22 cellular contexts compared by ENCODE assay signal in the genomic region with DNA sequence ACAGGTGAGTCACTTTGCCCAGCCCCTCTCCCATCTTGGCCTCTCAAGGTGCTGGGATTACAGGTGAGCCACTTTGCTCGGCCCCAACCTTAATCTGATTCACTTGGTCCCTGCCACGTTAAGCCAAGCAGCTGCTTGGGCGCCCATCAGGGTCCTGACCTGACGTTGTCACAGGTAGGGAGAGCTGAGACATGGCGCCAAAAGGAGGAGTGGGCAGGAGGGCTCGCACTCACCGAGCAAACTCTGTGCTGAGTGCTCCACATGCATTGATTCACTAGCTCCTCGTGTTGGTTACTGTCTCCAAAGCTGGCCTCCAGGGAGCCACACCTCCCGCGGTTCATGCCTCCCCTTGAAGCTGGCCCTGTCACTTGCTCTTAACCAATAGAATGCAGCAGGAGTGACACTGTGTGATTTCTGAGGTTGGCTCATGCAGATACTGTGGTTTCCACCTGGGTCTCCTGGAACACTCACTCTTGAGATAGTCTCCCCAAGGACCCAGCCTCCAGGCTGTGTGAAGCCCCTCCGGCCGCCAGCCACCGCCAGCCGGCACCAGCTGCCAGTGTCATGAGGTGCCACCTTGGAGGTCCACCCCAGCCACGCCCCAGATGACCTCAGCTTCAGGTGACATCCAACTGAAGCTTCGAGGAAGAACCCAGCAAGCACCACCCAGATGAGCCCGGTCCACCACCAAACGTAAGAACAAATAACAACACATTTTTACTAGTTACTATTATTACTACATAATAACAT.
DNase-seq lines count a peak whose midpoint lies in the region; ATAC-seq and TF ChIP-seq lines count a peak whose summit lies in the region.
"Had no signal": no experiment of that assay in that cellular context is flagged by ENCODE, and none has a peak within 500 bp of the region (broad histone marks: within the 10 kb centered on the region; RNA-seq: fewer than 3 reads in every experiment).

No MANE protein-coding gene starts in this region.

- no peak overlapping the region for H3K4me2 ChIP-seq in HCT116 (ENCODE audit: low read length)

- no peaks in the 10 kb centered on the region for H3K36me3 ChIP-seq in HCT116 (ENCODE audit: control insufficient read depth in 1 of 2, insufficient read depth in 2 of 2, low read length in 2 of 2)
- H3K36me3 ChIP-seq: BE2C had no signal

- CTCF ChIA-PET in HCT116 (lab: Charles Lee): no interaction called here

- POLR2A ChIA-PET in HCT116 (lab: Charles Lee): no interaction called here

- H3K79me2 ChIP-seq in HCT116 (ENCODE audit: insufficient read depth, low read length): no peaks in the 10 kb centered on the region

- no peak overlapping the region for H3K4me3 ChIP-seq in HCT116 (replicated peaks in 1 of 2; ENCODE audit: low read depth in 1 of 2, low read length in 2 of 2)
- H3K4me3 ChIP-seq: GM12878, GM23248 had no signal

- intact Hi-C loops in HCT116 (cut with micrococcal nuclease) (no loop called here), posterior vena cava (cut with DNase I) (no loop called here), left ventricle myocardium superior (cut with micrococcal nuclease) (no loop called here)

- no peaks in the 10 kb centered on the region; the same call in 1 of the 2 replicates for H3K27me3 ChIP-seq in HCT116 (ENCODE audit: insufficient read depth, low read length)

- peaks cover 2 to 15% of the 10 kb centered on the region in 2 experiments; a peak in 3 of 4 replicates for H3K4me1 ChIP-seq in HCT116 (ENCODE audit: control insufficient read depth in 1 of 2, insufficient read depth in 2 of 2, low read length in 2 of 2)
- H3K4me1 ChIP-seq: BE2C had no signal

- no peak for TF ChIP-seq POLR2A in HCT116 (IDR thresholded peaks at IDR 0.05; ENCODE audit: borderline replicate concordance, extremely low read depth, insufficient read depth, insufficient read length)

- H4K20me1 ChIP-seq in HCT116 (ENCODE audit: insufficient read depth): no peaks in the 10 kb centered on the region

- RAD21 ChIA-PET in HCT116 (lab: Charles Lee; ENCODE audit: low non-redundant PET in 1 of 2, low total read pairs in 2 of 2, uncharacterized antibody in 2 of 2, unreplicated experiment in 2 of 2): no interaction called here

- no peaks in the 10 kb centered on the region for H3K9me3 ChIP-seq in HCT116 (ENCODE audit: control insufficient read depth in 1 of 2, insufficient read depth in 1 of 2, low read depth in 1 of 2, low read length in 2 of 2)
- H3K9me3 ChIP-seq: BE2C had no signal

- H3K9me2 ChIP-seq in HCT116 (ENCODE audit: insufficient read depth): no peaks in the 10 kb centered on the region

- peak; percentile 42; the same call in 1 of the 2 replicates for ATAC-seq in HCT116
- no peak for ATAC-seq in HG03520 (IDR thresholded peaks at IDR 0.05; ENCODE audit: unreplicated experiment)
- no peak for ATAC-seq in left ventricle myocardium superior
- ATAC-seq: CD8-positive, alpha-beta T cell; GM12878; HepG2; PC-3 had no signal

- TF ChIP-seq RAD21 in HCT116 (IDR thresholded peaks at IDR 0.05; ENCODE audit: low read depth): no peak

- H3K9ac ChIP-seq in HCT116 (ENCODE audit: low read length): no peak overlapping the region
- H3K9ac ChIP-seq: GM23248 had no signal

- TF ChIP-seq CTCF in HCT116 (IDR thresholded peaks at IDR 0.05 in 2 of 3, conservative IDR thresholded peaks at IDR 0.05 in 1 of 3; ENCODE audit: borderline replicate concordance in 1 of 3, insufficient read depth in 1 of 3, low read depth in 2 of 3, low read length in 2 of 3): no peak

- DNase-seq in A172 (ENCODE audit: low spot score) (peak; percentile 15), HCT116 (ENCODE audit: low read depth, low spot score) (no peak), ecto neural progenitor cell (ENCODE audit: low spot score) (peak; percentile 39), posterior vena cava (ENCODE audit: low spot score) (peak; percentile 68), left ventricle myocardium superior (no peak)
- no peak for DNase-seq in activated CD4-positive, alpha-beta T cell treated with anti-CD3 and anti-CD28 coated beads for 4 hours
- no peak for DNase-seq in activated naive CD4-positive, alpha-beta T cell treated with anti-CD3 and anti-CD28 coated beads, Interleukin-2, amount 50 U/mL, for 16 hours
- DNase-seq: BE2C; Calu3; CD8-positive, alpha-beta T cell; EL; GM23248; KG1; NCI-H1105 treated with DMSO at 0.1 percent for 48 hours; NCI-H1694; NCI-H2081 treated with DMSO at 0.1 percent for 48 hours; NCI-H510A treated with DMSO at 0.1 percent for 48 hours; NCI-H774; PC-3 had no signal

- no peak overlapping the region for H2AFZ ChIP-seq in HCT116 (ENCODE audit: low read depth, low read length, poor library complexity, severe bottlenecking)
- H2AFZ ChIP-seq: GM23248 had no signal

- no peak overlapping the region for H3K27ac ChIP-seq in HCT116 (ENCODE audit: low read depth, low read length)
- H3K27ac ChIP-seq: GM23248 had no signal

- BruUV-seq in HCT116 (replicated peaks; lab: Mats Ljungman, UMichigan): no TSS peak

TF ChIP-seq in HCT116, 20 proteins besides CTCF, POLR2A, EP300 and RAD21:
- no peak for TF ChIP-seq EGR1 (IDR thresholded peaks at IDR 0.05; ENCODE audit: low read depth)
- TF ChIP-seq ZFX (IDR thresholded peaks at IDR 0.05): no peak
- no peak for TF ChIP-seq TCF7L2 (IDR thresholded peaks at IDR 0.05; ENCODE audit: borderline replicate concordance, extremely low read depth, insufficient read depth, insufficient read length)
- TF ChIP-seq SIN3A (IDR thresholded peaks at IDR 0.05; ENCODE audit: low read depth): no peak
- TF ChIP-seq FOSL1 (IDR thresholded peaks at IDR 0.05; ENCODE audit: low read depth): no peak
- TF ChIP-seq, protein P1, sequence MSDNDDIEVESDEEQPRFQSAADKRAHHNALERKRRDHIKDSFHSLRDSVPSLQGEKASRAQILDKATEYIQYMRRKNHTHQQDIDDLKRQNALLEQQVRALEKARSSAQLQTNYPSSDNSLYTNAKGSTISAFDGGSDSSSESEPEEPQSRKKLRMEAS (IDR thresholded peaks at IDR 0.05): no peak
- no peak for TF ChIP-seq EZH2phosphoT487 (IDR thresholded peaks at IDR 0.05; ENCODE audit: borderline replicate concordance)
- TF ChIP-seq JUND (IDR thresholded peaks at IDR 0.05): no peak
- no peak for TF ChIP-seq SRF (IDR thresholded peaks at IDR 0.05; ENCODE audit: low read depth)
- TF ChIP-seq, protein P2, sequence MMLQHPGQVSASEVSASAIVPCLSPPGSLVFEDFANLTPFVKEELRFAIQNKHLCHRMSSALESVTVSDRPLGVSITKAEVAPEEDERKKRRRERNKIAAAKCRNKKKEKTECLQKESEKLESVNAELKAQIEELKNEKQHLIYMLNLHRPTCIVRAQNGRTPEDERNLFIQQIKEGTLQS (IDR thresholded peaks at IDR 0.05): no peak
- no peak for TF ChIP-seq CBX3 (IDR thresholded peaks at IDR 0.05; ENCODE audit: low read depth)
- no peak for TF ChIP-seq POLR2AphosphoS5 (IDR thresholded peaks at IDR 0.05; ENCODE audit: low read depth, low read length)
- TF ChIP-seq SP1 (IDR thresholded peaks at IDR 0.05; ENCODE audit: low read depth): no peak
- TF ChIP-seq, protein P3, sequence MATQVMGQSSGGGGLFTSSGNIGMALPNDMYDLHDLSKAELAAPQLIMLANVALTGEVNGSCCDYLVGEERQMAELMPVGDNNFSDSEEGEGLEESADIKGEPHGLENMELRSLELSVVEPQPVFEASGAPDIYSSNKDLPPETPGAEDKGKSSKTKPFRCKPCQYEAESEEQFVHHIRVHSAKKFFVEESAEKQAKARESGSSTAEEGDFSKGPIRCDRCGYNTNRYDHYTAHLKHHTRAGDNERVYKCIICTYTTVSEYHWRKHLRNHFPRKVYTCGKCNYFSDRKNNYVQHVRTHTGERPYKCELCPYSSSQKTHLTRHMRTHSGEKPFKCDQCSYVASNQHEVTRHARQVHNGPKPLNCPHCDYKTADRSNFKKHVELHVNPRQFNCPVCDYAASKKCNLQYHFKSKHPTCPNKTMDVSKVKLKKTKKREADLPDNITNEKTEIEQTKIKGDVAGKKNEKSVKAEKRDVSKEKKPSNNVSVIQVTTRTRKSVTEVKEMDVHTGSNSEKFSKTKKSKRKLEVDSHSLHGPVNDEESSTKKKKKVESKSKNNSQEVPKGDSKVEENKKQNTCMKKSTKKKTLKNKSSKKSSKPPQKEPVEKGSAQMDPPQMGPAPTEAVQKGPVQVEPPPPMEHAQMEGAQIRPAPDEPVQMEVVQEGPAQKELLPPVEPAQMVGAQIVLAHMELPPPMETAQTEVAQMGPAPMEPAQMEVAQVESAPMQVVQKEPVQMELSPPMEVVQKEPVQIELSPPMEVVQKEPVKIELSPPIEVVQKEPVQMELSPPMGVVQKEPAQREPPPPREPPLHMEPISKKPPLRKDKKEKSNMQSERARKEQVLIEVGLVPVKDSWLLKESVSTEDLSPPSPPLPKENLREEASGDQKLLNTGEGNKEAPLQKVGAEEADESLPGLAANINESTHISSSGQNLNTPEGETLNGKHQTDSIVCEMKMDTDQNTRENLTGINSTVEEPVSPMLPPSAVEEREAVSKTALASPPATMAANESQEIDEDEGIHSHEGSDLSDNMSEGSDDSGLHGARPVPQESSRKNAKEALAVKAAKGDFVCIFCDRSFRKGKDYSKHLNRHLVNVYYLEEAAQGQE (IDR thresholded peaks at IDR 0.05; ENCODE audit: low read depth): no peak
- TF ChIP-seq ELF1 (IDR thresholded peaks at IDR 0.05; ENCODE audit: borderline replicate concordance, low read depth): no peak
- TF ChIP-seq ZNF274 (IDR thresholded peaks at IDR 0.05; ENCODE audit: low read depth, low read length): no peak
- TF ChIP-seq CEBPB (IDR thresholded peaks at IDR 0.05; ENCODE audit: low read depth): no peak
- no peak for TF ChIP-seq YY1 (IDR thresholded peaks at IDR 0.05; ENCODE audit: extremely low read depth, insufficient replicate concordance, low read depth, low read length)

Comparison
In these comparisons a context has a peak if more than half of its experiments do, and no peak if none do; other contexts are left out.
1. DNase-seq: peak in A172 (single experiment), ecto neural progenitor cell (single experiment) and posterior vena cava (single experiment); none in HCT116 (single experiment), left ventricle myocardium superior (single experiment), activated CD4-positive, alpha-beta T cell treated with anti-CD3 and anti-CD28 coated beads for 4 hours (0 of 2) and activated naive CD4-positive, alpha-beta T cell treated with anti-CD3 and anti-CD28 coated beads, Interleukin-2, amount 50 U/mL, for 16 hours (single experiment).